27 cellular contexts compared by ENCODE assay signal in genomic region chr9:92875373-92875772, GRCh38. TPM values are rescaled to one million over a fixed set of nuclear protein-coding genes. Genes with fewer than 3 reads are reported as not detected.
DNase-seq lines count a peak whose midpoint lies in the region; ATAC-seq and TF ChIP-seq lines count a peak whose summit lies in the region.
"Had no signal": no experiment of that assay in that cellular context is flagged by ENCODE, and none has a peak within 500 bp of the region (broad histone marks: within the 10 kb centered on the region; RNA-seq: fewer than 3 reads in every experiment).

No MANE protein-coding gene starts in this region.

- no peak overlapping the region for H3K4me3 ChIP-seq in DOHH2 (ENCODE audit: low read length)
- H3K4me3 ChIP-seq in aorta (ENCODE audit: low read length in 2 of 2), result no peak overlapping the region
- H3K4me3 ChIP-seq: A549, adrenal gland, colonic mucosa, pancreas, right atrium auricular region, spleen, vagina had no signal

- H3K9me3 ChIP-seq in DOHH2 (ENCODE audit: control insufficient read depth, insufficient read depth, low read length) (no peaks in the 10 kb centered on the region), T-helper 17 cell (ENCODE audit: control insufficient read depth, low read length, poor library complexity, severe bottlenecking) (no peaks in the 10 kb centered on the region), aorta (ENCODE audit: control insufficient read depth, low read length) (no peaks in the 10 kb centered on the region)
- H3K9me3 ChIP-seq: A549, adrenal gland, colonic mucosa, pancreas, right atrium auricular region, spleen, vagina had no signal

- H3K9me2 ChIP-seq in DOHH2 (replicated peaks; ENCODE audit: control insufficient read depth, low read length), result no peaks in the 10 kb centered on the region

- TF ChIP-seq CTCF in DOHH2 (IDR thresholded peaks at IDR 0.05; ENCODE audit: low read depth, low read length, poor library complexity, severe bottlenecking) (no peak), nephron progenitor cell (IDR thresholded peaks at IDR 0.05) (no peak)

- H3K36me3 ChIP-seq in DOHH2 (ENCODE audit: control insufficient read depth, low read length) (peaks cover 11% of the 10 kb centered on the region; the same call in 1 of the 2 replicates), aorta (ENCODE audit: control insufficient read depth in 1 of 2, insufficient read depth in 2 of 2, low read length in 1 of 2) (peaks cover 0 to 1% of the 10 kb centered on the region in 2 donors)
- H3K36me3 ChIP-seq: adrenal gland, colonic mucosa, right atrium auricular region, vagina had no signal

- DNase-seq in activated T-cell treated with anti-CD3 and anti-CD28 coated beads, Interleukin-2, amount 50 U/mL, for 4 hours, result no peak
- DNase-seq in activated T-cell treated with anti-CD3 and anti-CD28 coated beads for 4 hours (no peak), T-helper 17 cell (no peak), nephron progenitor cell (no peak), NCI-H524 treated with DMSO at 0.1 percent for 48 hours (lab: John Stamatoyannopoulos, UW) (no peak), aorta (no peak)
- DNase-seq in activated CD4-positive, CD25-positive, alpha-beta regulatory T cell treated with anti-CD3 and anti-CD28 coated beads, Interleukin-2, amount 50 U/mL, for 72 hours, result no peak
- DNase-seq: activated CD4-positive, alpha-beta T cell treated with anti-CD3 and anti-CD28 coated beads for 48 hours; activated effector memory CD4-positive, alpha-beta T cell treated with Interleukin-2 at 50 U/mL for 16 hours; adrenal gland; colonic mucosa; effector memory CD8-positive, alpha-beta T cell; foreskin melanocyte; mesendoderm; NCI-H1436; NCI-H510A treated with DMSO at 0.1 percent for 48 hours; pancreas; SHP77 treated with DMSO at 0.1 percent for 48 hours; spleen; stimulated activated CD4-positive, alpha-beta T cell treated with anti-CD3 and anti-CD28 coated beads, Interleukin-4, amount 100 ng/mL, for 1 hour; stimulated activated naive CD4-positive, alpha-beta T cell had no signal

- H3K27me3 ChIP-seq in DOHH2 (ENCODE audit: control insufficient read depth, low read length) (no peaks in the 10 kb centered on the region), aorta (ENCODE audit: control insufficient read depth in 1 of 2, insufficient read depth in 2 of 2, low read length in 1 of 2) (no peaks in the 10 kb centered on the region)
- H3K27me3 ChIP-seq: adrenal gland, colonic mucosa, right atrium auricular region, spleen, vagina had no signal

- ATAC-seq in activated T-cell treated with anti-CD3 and anti-CD28 coated beads, Interleukin-2, amount 50 U/mL, for 4 hours, result no peak
- ATAC-seq in T-helper 17 cell (no peak), aorta (ENCODE audit: low FRiP score) (no peak)
- ATAC-seq: A549; effector memory CD8-positive, alpha-beta T cell; esophagus mucosa; pancreas had no signal

- intact Hi-C loops in aorta (cut with DNase I), result loop anchor here (10.0 kb wide), 2 partner anchors 61 to 179 kb away; partner anchors contain the start of gene SUSD3 (in 1 of the 2)

- H3K79me2 ChIP-seq in DOHH2 (ENCODE audit: control insufficient read depth, low read length), result peaks cover 41% of the 10 kb centered on the region

- H3K27ac ChIP-seq in DOHH2 (ENCODE audit: low read depth, low read length), result no peak overlapping the region
- H3K27ac ChIP-seq in aorta (ENCODE audit: low read depth in 1 of 2, low read length in 2 of 2), result no peak overlapping the region
- H3K27ac ChIP-seq: A549, adrenal gland, colonic mucosa, pancreas, right atrium auricular region, spleen, vagina had no signal

- peaks cover 23% of the 10 kb centered on the region for H3K4me1 ChIP-seq in DOHH2 (ENCODE audit: control insufficient read depth, low read length)
- H3K4me1 ChIP-seq in aorta (ENCODE audit: control insufficient read depth in 1 of 2, insufficient read depth in 2 of 2, low read length in 2 of 2), result no peaks in the 10 kb centered on the region
- H3K4me1 ChIP-seq: colonic mucosa had no signal

- no peaks in the 10 kb centered on the region for H4K20me1 ChIP-seq in DOHH2 (ENCODE audit: control insufficient read depth, insufficient read depth, low read depth, low read length)

- no peaks in the 10 kb centered on the region for H3K9me3 Mint-ChIP-seq in activated T-cell treated with anti-CD3 and anti-CD28 coated beads, Interleukin-2, amount 50 U/mL, for 4 hours
- peaks cover 6% of the 10 kb centered on the region for H3K9me3 Mint-ChIP-seq in nephron progenitor cell
- H3K9me3 Mint-ChIP-seq: effector memory CD8-positive, alpha-beta T cell had no signal

- H3F3A ChIP-seq in DOHH2 (ENCODE audit: control insufficient read depth, insufficient read depth), result no peaks in the 10 kb centered on the region

- H3K27ac Mint-ChIP-seq in T-helper 17 cell (peak overlapping the region; percentile 100), nephron progenitor cell (no peak overlapping the region)
- H3K27ac Mint-ChIP-seq: B cell had no signal

- peaks cover 25% of the 10 kb centered on the region for H3K36me3 Mint-ChIP-seq in activated T-cell treated with anti-CD3 and anti-CD28 coated beads, Interleukin-2, amount 50 U/mL, for 4 hours (ENCODE audit: insufficient read depth)
- H3K36me3 Mint-ChIP-seq in T-helper 17 cell (ENCODE audit: low read depth), result peaks cover 10% of the 10 kb centered on the region
- peaks cover 34% of the 10 kb centered on the region for H3K36me3 Mint-ChIP-seq in nephron progenitor cell (ENCODE audit: low read depth)

- 73 to 83% methylated on average over 1 of the region's 1 CpG for WGBS in aorta, 2 donors

- peaks cover 58% of the 10 kb centered on the region for H3K4me1 Mint-ChIP-seq in activated T-cell treated with anti-CD3 and anti-CD28 coated beads, Interleukin-2, amount 50 U/mL, for 4 hours (ENCODE audit: low read depth)
- H3K4me1 Mint-ChIP-seq in T-helper 17 cell (peaks cover 41% of the 10 kb centered on the region), nephron progenitor cell (peaks cover 35% of the 10 kb centered on the region)

- peak overlapping the region; percentile 14 for H3K4me3 Mint-ChIP-seq in activated T-cell treated with anti-CD3 and anti-CD28 coated beads, Interleukin-2, amount 50 U/mL, for 4 hours
- peak overlapping the region; percentile 1 for H3K4me3 Mint-ChIP-seq in T-helper 17 cell
- peak overlapping the region; percentile 95 for H3K4me3 Mint-ChIP-seq in nephron progenitor cell

- H3K4me2 ChIP-seq in DOHH2 (ENCODE audit: low read length), result peak overlapping the region; percentile 67
- H3K4me2 ChIP-seq: A549 had no signal

- H3K27me3 Mint-ChIP-seq in activated T-cell treated with anti-CD3 and anti-CD28 coated beads, Interleukin-2, amount 50 U/mL, for 4 hours (ENCODE audit: low read depth), result no peaks in the 10 kb centered on the region
- H3K27me3 Mint-ChIP-seq in T-helper 17 cell (no peaks in the 10 kb centered on the region), nephron progenitor cell (ENCODE audit: low read depth, poor library complexity) (peaks cover under 1% of the 10 kb centered on the region)
- H3K27me3 Mint-ChIP-seq: B cell; effector memory CD8-positive, alpha-beta T cell had no signal

RNA-seq across cellular contexts. Expression of gene ZNF484, which starts 2.5 kb away (rescaled TPM):
- total RNA-seq in activated T-cell treated with anti-CD3 and anti-CD28 coated beads, Interleukin-2, amount 50 U/mL, for 4 hours, result 1 to 10 TPM; 4.1 to 4.8 (median 4.6) TPM
- 10 to 100 TPM; 13.5 to 14.7 TPM for total RNA-seq in T-helper 17 cell
- total RNA-seq in aorta, result 10 to 100 TPM; 11.6 to 17.3 TPM
- 1 to 10 TPM; 1.5 to 1.9 TPM for polyA plus RNA-seq in aorta

Comparison
In these comparisons a context has a peak if more than half of its experiments do, and no peak if none do; other contexts are left out.
1. H3K4me3 Mint-ChIP-seq: peak in every context shown above with its lines; median percentile 95 in nephron progenitor cell; 14 in activated T-cell treated with anti-CD3 and anti-CD28 coated beads, Interleukin-2, amount 50 U/mL, for 4 hours; 1 in T-helper 17 cell.